ENCODE assay signal across 13 cellular contexts in the genomic region with DNA sequence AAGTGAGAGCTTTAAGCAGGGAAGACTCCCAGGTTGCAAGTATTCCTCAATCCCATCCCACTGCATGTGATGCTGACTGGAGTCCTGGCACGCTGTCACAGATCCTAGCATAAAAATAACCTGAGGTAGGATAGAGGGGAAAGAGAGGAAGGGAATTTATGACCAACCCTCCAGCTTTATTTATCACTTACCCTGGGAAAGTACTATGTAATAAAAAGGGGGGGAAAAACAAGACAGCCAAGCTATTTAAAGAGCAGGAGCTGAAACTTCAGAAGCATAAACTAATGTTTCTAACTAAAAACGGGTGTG.
"Had no signal": no experiment of that assay in that cellular context is flagged by ENCODE, and none has a peak within 500 bp of the region (broad histone marks: within the 10 kb centered on the region; RNA-seq: fewer than 3 reads in every experiment).

No MANE protein-coding gene starts in this region.

- H3K27me3 ChIP-seq: adrenal gland, body of pancreas, stomach had no signal

- DNase-seq: activated CD4-positive, alpha-beta T cell treated with anti-CD3 and anti-CD28 coated beads for 48 hours; activated naive CD4-positive, alpha-beta T cell treated with anti-CD3 and anti-CD28 coated beads, Interleukin-2, amount 50 U/mL, for 16 hours; adrenal gland; body of pancreas; hypothalamus; mammary epithelial cell; mucosa of descending colon; nephron progenitor cell; psoas muscle; stomach; T-cell; T1000 had no signal

- H3K36me3 ChIP-seq: adrenal gland, stomach had no signal

- H3K27ac ChIP-seq: adrenal gland, body of pancreas, psoas muscle, SK-N-MC had no signal

- H3K4me3 ChIP-seq: adrenal gland, body of pancreas, mucosa of descending colon, psoas muscle, SK-N-MC, stomach had no signal

- H3K4me1 ChIP-seq: psoas muscle had no signal

- ATAC-seq: body of pancreas, mucosa of descending colon, psoas muscle, T-cell had no signal

- H3K9me3 ChIP-seq: adrenal gland, body of pancreas, mucosa of descending colon, psoas muscle, stomach had no signal
